14 cellular contexts compared by ENCODE assay signal in the genomic region with DNA sequence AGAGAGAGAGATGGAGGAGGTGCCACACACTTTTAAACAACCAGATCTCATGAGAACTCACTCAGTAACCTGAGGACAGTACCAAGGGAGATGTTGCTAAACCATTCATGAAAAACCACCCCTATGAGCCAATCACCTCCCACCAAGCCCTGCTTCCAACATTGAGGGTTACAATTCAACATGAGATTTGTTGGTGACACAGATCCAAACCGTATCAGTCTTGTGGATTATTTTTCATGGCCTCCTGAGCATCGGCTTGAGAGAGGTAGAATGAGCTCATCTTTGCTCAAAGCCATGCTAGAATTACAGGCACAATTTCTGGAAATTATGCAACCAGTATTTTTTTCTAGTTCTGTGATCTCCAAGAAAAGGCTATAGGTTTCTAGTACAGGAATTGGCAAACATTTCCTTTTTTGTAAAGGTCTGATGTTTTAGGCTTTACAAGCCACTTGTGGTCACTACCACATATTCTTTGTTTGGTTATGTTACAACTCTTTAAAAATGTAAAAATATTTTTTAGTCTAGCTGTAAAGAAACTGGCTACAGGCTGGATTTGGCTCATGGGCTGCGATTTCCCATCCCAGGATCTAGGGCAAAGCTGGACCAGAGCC.
DNase-seq lines count a peak whose midpoint lies in the region; ATAC-seq and TF ChIP-seq lines count a peak whose summit lies in the region.
"Had no signal": no experiment of that assay in that cellular context is flagged by ENCODE, and none has a peak within 500 bp of the region (broad histone marks: within the 10 kb centered on the region; RNA-seq: fewer than 3 reads in every experiment).

No MANE protein-coding gene starts in this region.

- no peak overlapping the region for H3K4me3 Mint-ChIP-seq in stimulated activated naive CD8-positive, alpha-beta T cell treated with anti-CD3 and anti-CD28 coated beads, Interleukin-15, amount 100 ng/mL, for 72 hours
- peak overlapping the region; percentile 2 for H3K4me3 Mint-ChIP-seq in central memory CD8-positive, alpha-beta T cell
- peak overlapping the region; percentile 80 for H3K4me3 Mint-ChIP-seq in natural killer cell
- H3K4me3 Mint-ChIP-seq: B cell; CD4-positive, alpha-beta T cell had no signal

- DNase-seq in stimulated activated naive CD8-positive, alpha-beta T cell treated with anti-CD3 and anti-CD28 coated beads, Interleukin-15, amount 100 ng/mL, for 72 hours = no peak
- no peak for DNase-seq in stimulated activated naive CD8-positive, alpha-beta T cell treated with anti-CD3 and anti-CD28 coated beads, Interleukin-15, Interleukin-2, amounts not matched to agents 100 U/mL and 50 U/mL, for 24 hours
- DNase-seq in central memory CD8-positive, alpha-beta T cell (ENCODE audit: low spot score in 2 of 2) = no peak
- DNase-seq in natural killer cell (no peak), A673 (ENCODE audit: low spot score) (no peak)
- DNase-seq: Calu3; CD4-positive, alpha-beta T cell; NCI-H1092; NCI-H2107; NCI-H226 had no signal

- intact Hi-C loops in natural killer cell (cut with micrococcal nuclease) = loop anchor here (5.0 kb wide), 2 partner anchors 270 to 305 kb away; no protein-coding TSS in a partner anchor
- intact Hi-C loops in A673 (cut with micrococcal nuclease; ENCODE audit: unreplicated experiment) = no loop called here

- peak; percentile 66 for ATAC-seq in stimulated activated naive CD8-positive, alpha-beta T cell treated with anti-CD3 and anti-CD28 coated beads, Interleukin-15, amount 100 ng/mL, for 72 hours
- ATAC-seq in stimulated activated naive CD8-positive, alpha-beta T cell treated with anti-CD3 and anti-CD28 coated beads, Interleukin-15, Interleukin-2, amounts not matched to agents 100 U/mL and 50 U/mL, for 24 hours = no peak
- no peak for ATAC-seq in central memory CD8-positive, alpha-beta T cell (replicated peaks; ENCODE audit: extremely low read depth, poor library complexity, severe bottlenecking)
- ATAC-seq in natural killer cell (peak in 1 of 3 donors; percentile 42), GM18505 (IDR thresholded peaks at IDR 0.05; ENCODE audit: unreplicated experiment) (no peak), GM19463 (IDR thresholded peaks at IDR 0.05; ENCODE audit: unreplicated experiment) (no peak)
- ATAC-seq: K562 had no signal

- CTCF ChIA-PET in A673 (lab: Charles Lee) = interaction anchor here (0.6 kb wide), 1 partner anchor 790 kb away, joined by 6 read pairs; no protein-coding TSS in a partner anchor

- no peaks in the 10 kb centered on the region for H3K9me3 ChIP-seq in A673 (ENCODE audit: low read depth, low read length, poor library complexity, severe bottlenecking)

- H3K4me1 ChIP-seq in A673 (ENCODE audit: insufficient read depth, low read length, poor library complexity, severe bottlenecking) = no peaks in the 10 kb centered on the region

- peaks cover 3% of the 10 kb centered on the region for H3K36me3 Mint-ChIP-seq in central memory CD8-positive, alpha-beta T cell (ENCODE audit: insufficient read depth)
- H3K36me3 Mint-ChIP-seq in natural killer cell = no peaks in the 10 kb centered on the region

- H3K27me3 Mint-ChIP-seq in stimulated activated naive CD8-positive, alpha-beta T cell treated with anti-CD3 and anti-CD28 coated beads, Interleukin-15, amount 100 ng/mL, for 72 hours = peaks cover 6% of the 10 kb centered on the region
- H3K27me3 Mint-ChIP-seq in central memory CD8-positive, alpha-beta T cell = peaks cover 8% of the 10 kb centered on the region
- H3K27me3 Mint-ChIP-seq in natural killer cell (ENCODE audit: low read depth in 2 of 2) = no peaks in the 10 kb centered on the region
- H3K27me3 Mint-ChIP-seq: B cell had no signal

- peak overlapping the region in 1 of 2 donors; percentile 81 for H3K27ac Mint-ChIP-seq in stimulated activated naive CD8-positive, alpha-beta T cell treated with anti-CD3 and anti-CD28 coated beads, Interleukin-15, amount 100 ng/mL, for 72 hours
- H3K27ac Mint-ChIP-seq in central memory CD8-positive, alpha-beta T cell (ENCODE audit: low read depth) = peak overlapping the region; percentile 65
- H3K27ac Mint-ChIP-seq in natural killer cell = peak overlapping the region; percentile 89 to 94
- H3K27ac Mint-ChIP-seq: B cell; CD4-positive, alpha-beta T cell had no signal

- H3K9me3 Mint-ChIP-seq in stimulated activated naive CD8-positive, alpha-beta T cell treated with anti-CD3 and anti-CD28 coated beads, Interleukin-15, amount 100 ng/mL, for 72 hours = no peaks in the 10 kb centered on the region
- H3K9me3 Mint-ChIP-seq in central memory CD8-positive, alpha-beta T cell = no peaks in the 10 kb centered on the region
- peaks cover 0 to 6% of the 10 kb centered on the region in 2 donors for H3K9me3 Mint-ChIP-seq in natural killer cell
- H3K9me3 Mint-ChIP-seq: CD4-positive, alpha-beta T cell had no signal

- no peaks in the 10 kb centered on the region for H3K4me1 Mint-ChIP-seq in stimulated activated naive CD8-positive, alpha-beta T cell treated with anti-CD3 and anti-CD28 coated beads, Interleukin-15, amount 100 ng/mL, for 72 hours
- peaks cover 16% of the 10 kb centered on the region for H3K4me1 Mint-ChIP-seq in central memory CD8-positive, alpha-beta T cell
- H3K4me1 Mint-ChIP-seq in natural killer cell = peaks cover 24 to 25% of the 10 kb centered on the region in 2 donors
- H3K4me1 Mint-ChIP-seq: B cell had no signal

- no peaks in the 10 kb centered on the region for H3K27me3 ChIP-seq in A673 (replicated peaks; ENCODE audit: insufficient read depth, low read depth, low read length, poor library complexity)

- POLR2A ChIA-PET in A673 (lab: Charles Lee; ENCODE audit: low non-redundant PET) = no interaction called here

- no peak overlapping the region for H3K4me3 ChIP-seq in A673 (ENCODE audit: low read depth, low read length, poor library complexity, severe bottlenecking)
- H3K4me3 ChIP-seq: K562 had no signal

- BruUV-seq in A673 (replicated peaks; lab: Mats Ljungman, UMichigan) = no TSS peak

- no peak for TF ChIP-seq CTCF in natural killer cell (IDR thresholded peaks at IDR 0.05)
- TF ChIP-seq CTCF in A673 (conservative IDR thresholded peaks at IDR 0.05; ENCODE audit: low read depth, low read length) = no peak

- H3K36me3 ChIP-seq in A673 (ENCODE audit: insufficient read depth, low read length, poor library complexity, severe bottlenecking) = no peaks in the 10 kb centered on the region

- H3K27ac ChIP-seq in A673 (ENCODE audit: low read depth, low read length, poor library complexity, severe bottlenecking) = no peak overlapping the region

- TF ChIP-seq POLR2A in GM18505 (IDR thresholded peaks at IDR 0.05; ENCODE audit: borderline replicate concordance, extremely low read depth, insufficient read depth, insufficient read length) = no peak

Comparison
In these comparisons a context has a peak if more than half of its experiments do, and no peak if none do; other contexts are left out.
1. H3K4me3 Mint-ChIP-seq: peak in central memory CD8-positive, alpha-beta T cell (single experiment) and natural killer cell (single experiment); none in stimulated activated naive CD8-positive, alpha-beta T cell treated with anti-CD3 and anti-CD28 coated beads, Interleukin-15, amount 100 ng/mL, for 72 hours (0 of 2).